ENCODE assay signal across 19 cellular contexts in genomic region chr15:69158843-69159240, GRCh38. TPM values are rescaled to one million over a fixed set of nuclear protein-coding genes. Genes with fewer than 3 reads are reported as not detected.
A peak's percentile ranks its signal among the peaks of the same experiment; 100 is the strongest.
DNase-seq lines count a peak whose midpoint lies in the region; ATAC-seq and TF ChIP-seq lines count a peak whose summit lies in the region.
"Had no signal": no experiment of that assay in that cellular context is flagged by ENCODE, and none has a peak within 500 bp of the region (broad histone marks: within the 10 kb centered on the region; RNA-seq: fewer than 3 reads in every experiment).

No MANE protein-coding gene starts in this region.

- H2BK12ac ChIP-seq in H9 (ENCODE audit: insufficient read length, low read depth, low read length), result no peak overlapping the region

- H3K27ac ChIP-seq in CD4-positive, alpha-beta memory T cell (ENCODE audit: low read depth, low read length), result no peak overlapping the region
- H3K27ac ChIP-seq in H9 (ENCODE audit: insufficient read length, low read depth, low read length), result no peak overlapping the region
- H3K27ac ChIP-seq: tibial artery had no signal

- intact Hi-C loops in CD4-positive, alpha-beta memory T cell (cut with micrococcal nuclease), result no loop called here

- peaks cover 0 to 4% (median 0%) of the 10 kb centered on the region in 8 donors for H3K9me3 Mint-ChIP-seq in CD4-positive, alpha-beta memory T cell
- no peaks in the 10 kb centered on the region; a peak in 1 of 5 replicates for H3K9me3 Mint-ChIP-seq in H9
- H3K9me3 Mint-ChIP-seq in activated naive CD8-positive, alpha-beta T cell treated with anti-CD3 and anti-CD28 coated beads, Interleukin-2, amount 50 U/mL, for 24 hours, result no peaks in the 10 kb centered on the region
- no peaks in the 10 kb centered on the region for H3K9me3 Mint-ChIP-seq in natural killer cell treated with Interleukin-12 subunit alpha and Interleukin-12 subunit beta and Interleukin-15 and Interleukin-18, amount 100 ng/mL, for 72 hours

- H3K4me3 Mint-ChIP-seq in CD4-positive, alpha-beta memory T cell, result peak overlapping the region in 7 of 8 donors; percentile 54 to 97 (median 78)
- peak overlapping the region; percentile 25 to 30; a peak in 3 of 5 replicates for H3K4me3 Mint-ChIP-seq in H9
- peak overlapping the region; percentile 90 for H3K4me3 Mint-ChIP-seq in activated naive CD8-positive, alpha-beta T cell treated with anti-CD3 and anti-CD28 coated beads, Interleukin-2, amount 50 U/mL, for 24 hours
- H3K4me3 Mint-ChIP-seq in natural killer cell treated with Interleukin-12 subunit alpha and Interleukin-12 subunit beta and Interleukin-15 and Interleukin-18, amount 100 ng/mL, for 72 hours, result peak overlapping the region; percentile 47

- ATAC-seq in activated naive CD8-positive, alpha-beta T cell treated with anti-CD3 and anti-CD28 coated beads, Interleukin-2, amount 50 U/mL, for 24 hours, result no peak
- no peak for ATAC-seq in natural killer cell treated with Interleukin-12 subunit alpha and Interleukin-12 subunit beta and Interleukin-15 and Interleukin-18, amount 100 ng/mL, for 72 hours
- no peak for ATAC-seq in GM21381 (IDR thresholded peaks at IDR 0.05; ENCODE audit: unreplicated experiment)
- ATAC-seq: Panc1 had no signal

- no peak overlapping the region for H3K18ac ChIP-seq in H9 (ENCODE audit: insufficient read length, low read depth, low read length)

- H3K36me3 ChIP-seq in CD4-positive, alpha-beta memory T cell (ENCODE audit: insufficient read depth, low read length), result no peaks in the 10 kb centered on the region
- H3K36me3 ChIP-seq: BE2C, tibial artery had no signal

- no CpG with 5 or more reads among the region's 6 CpGs for WGBS in H9 (ENCODE audit: extremely low coverage, insufficient read length, low lambda C conversion rate)

- H2BK15ac ChIP-seq in H9 (ENCODE audit: low read depth, low read length), result no peak overlapping the region

- no peak overlapping the region for H3K4ac ChIP-seq in H9 (ENCODE audit: low read depth, low read length)

- peaks cover 14% of the 10 kb centered on the region for H3K4me1 ChIP-seq in CD4-positive, alpha-beta memory T cell (ENCODE audit: insufficient read depth, low read length)
- peaks cover 4% of the 10 kb centered on the region; the same call in 1 of the 2 replicates for H3K4me1 ChIP-seq in H9 (ENCODE audit: insufficient read depth, low read length)
- H3K4me1 ChIP-seq: BE2C had no signal

- H3K9ac ChIP-seq in H9 (ENCODE audit: extremely low read depth, insufficient read length, low read length), result no peak overlapping the region

- H3K36me3 Mint-ChIP-seq in CD4-positive, alpha-beta memory T cell, result peaks cover 0 to 7% of the 10 kb centered on the region in 2 donors
- H3K36me3 Mint-ChIP-seq in H9 (ENCODE audit: insufficient read depth in 1 of 3, low read depth in 3 of 3), result no peaks in the 10 kb centered on the region; a peak in 1 of 7 replicates
- H3K36me3 Mint-ChIP-seq in activated naive CD8-positive, alpha-beta T cell treated with anti-CD3 and anti-CD28 coated beads, Interleukin-2, amount 50 U/mL, for 24 hours (ENCODE audit: low read depth), result no peaks in the 10 kb centered on the region
- no peaks in the 10 kb centered on the region for H3K36me3 Mint-ChIP-seq in natural killer cell treated with Interleukin-12 subunit alpha and Interleukin-12 subunit beta and Interleukin-15 and Interleukin-18, amount 100 ng/mL, for 72 hours

- peak overlapping the region in 6 of 7 donors; percentile 6 to 54 (median 34) for H3K27ac Mint-ChIP-seq in CD4-positive, alpha-beta memory T cell
- H3K27ac Mint-ChIP-seq in H9, result no peak overlapping the region
- H3K27ac Mint-ChIP-seq in activated naive CD8-positive, alpha-beta T cell treated with anti-CD3 and anti-CD28 coated beads, Interleukin-2, amount 50 U/mL, for 24 hours, result no peak overlapping the region
- no peak overlapping the region for H3K27ac Mint-ChIP-seq in natural killer cell treated with Interleukin-12 subunit alpha and Interleukin-12 subunit beta and Interleukin-15 and Interleukin-18, amount 100 ng/mL, for 72 hours

- H3T11ph ChIP-seq in H9 (ENCODE audit: low read length), result no peak overlapping the region

- no peak overlapping the region for H3K23ac ChIP-seq in H9 (ENCODE audit: insufficient read length, low read depth, low read length)

- CTCF ChIA-PET in CD4-positive, alpha-beta memory T cell (lab: Charles Lee; ENCODE audit: partially characterized antibody), result no interaction called here

- H3K14ac ChIP-seq in H9 (ENCODE audit: insufficient read depth, low read length), result no peak overlapping the region

- no peak for TF ChIP-seq CTCF in H9 (conservative IDR thresholded peaks at IDR 0.05)
- TF ChIP-seq CTCF in GM10266 (IDR thresholded peaks at IDR 0.05; ENCODE audit: control insufficient read depth, insufficient read depth, low read depth, missing control alignments), result no peak

- no peak overlapping the region for H3K56ac ChIP-seq in H9 (ENCODE audit: insufficient read length, low read depth, low read length)

- no peak overlapping the region for H2BK5ac ChIP-seq in H9 (ENCODE audit: insufficient read length, low read length)

- no peak overlapping the region for H2AK5ac ChIP-seq in H9 (ENCODE audit: insufficient read length, low read length)

- peaks cover 2% of the 10 kb centered on the region for H3K79me1 ChIP-seq in H9 (ENCODE audit: insufficient read depth, low read depth, low read length, poor library complexity, severe bottlenecking)

- no peak overlapping the region for H4K91ac ChIP-seq in H9 (ENCODE audit: insufficient read length, low read depth, low read length)

- no peak for DNase-seq in CD4-positive, alpha-beta memory T cell
- no peak for DNase-seq in H9
- no peak for DNase-seq in activated naive CD8-positive, alpha-beta T cell treated with anti-CD3 and anti-CD28 coated beads, Interleukin-2, amount 50 U/mL, for 24 hours
- no peak for DNase-seq in natural killer cell treated with Interleukin-12 subunit alpha and Interleukin-12 subunit beta and Interleukin-15 and Interleukin-18, amount 100 ng/mL, for 72 hours (ENCODE audit: low spot score)
- DNase-seq in NK-92 treated with Interleukin-12 subunit alpha and Interleukin-12 subunit beta, amount 100 ng/mL, for 24 hours (lab: John Stamatoyannopoulos, UW), result no peak
- no peak for DNase-seq in cerebellum (ENCODE audit: low spot score)
- no peak for DNase-seq in GM10266 (ENCODE audit: extremely low spot score)
- DNase-seq: activated effector memory CD4-positive, alpha-beta T cell treated with Interleukin-2 at 50 U/mL for 16 hours; BE2C; cortex of kidney; DMS153; Karpas-422; NCI-H774; stimulated activated CD4-positive, alpha-beta T cell treated with anti-CD3 and anti-CD28 coated beads, Interleukin-4, amount 100 ng/mL, for 4 hours; stimulated activated CD8-positive, alpha-beta memory T cell treated with anti-CD3 and anti-CD28 coated beads, Interleukin-4, amount 100 ng/mL, for 48 hours; tibial artery had no signal

- H2AFZ ChIP-seq in H9 (ENCODE audit: low read length), result no peak overlapping the region

- no peak overlapping the region for H2BK120ac ChIP-seq in H9 (ENCODE audit: low read depth, low read length, poor library complexity, severe bottlenecking)

- no peak overlapping the region for H4K8ac ChIP-seq in H9 (replicated peaks; ENCODE audit: insufficient read length, low read depth, low read length)

- no peaks in the 10 kb centered on the region for H3K27me3 ChIP-seq in CD4-positive, alpha-beta memory T cell (ENCODE audit: insufficient read depth, low read length)
- H3K27me3 ChIP-seq in H9 (ENCODE audit: insufficient read depth, low read length), result no peaks in the 10 kb centered on the region; the same call in 1 of the 2 replicates
- H3K27me3 ChIP-seq: BE2C had no signal

- no peak overlapping the region for H2BK20ac ChIP-seq in H9 (ENCODE audit: low read depth, low read length, poor library complexity, severe bottlenecking)

- H3K9me3 ChIP-seq in CD4-positive, alpha-beta memory T cell (ENCODE audit: control insufficient read depth in 1 of 2, low read length in 2 of 2), result no peaks in the 10 kb centered on the region
- H3K9me3 ChIP-seq in H9 (ENCODE audit: control insufficient read depth, low read depth, low read length), result no peaks in the 10 kb centered on the region
- H3K9me3 ChIP-seq: BE2C, tibial artery had no signal

- peaks cover 5 to 17% of the 10 kb centered on the region in 2 donors for H3K27me3 Mint-ChIP-seq in CD4-positive, alpha-beta memory T cell
- H3K27me3 Mint-ChIP-seq in H9 (ENCODE audit: low read depth), result peaks cover 18% of the 10 kb centered on the region
- H3K27me3 Mint-ChIP-seq in activated naive CD8-positive, alpha-beta T cell treated with anti-CD3 and anti-CD28 coated beads, Interleukin-2, amount 50 U/mL, for 24 hours, result peaks cover 7% of the 10 kb centered on the region
- H3K27me3 Mint-ChIP-seq in natural killer cell treated with Interleukin-12 subunit alpha and Interleukin-12 subunit beta and Interleukin-15 and Interleukin-18, amount 100 ng/mL, for 72 hours, result peaks cover 20% of the 10 kb centered on the region in 2 donors

- peaks cover 16% of the 10 kb centered on the region for H3K23me2 ChIP-seq in H9 (ENCODE audit: insufficient read length, low read depth, low read length, poor library complexity, severe bottlenecking)

- POLR2A ChIA-PET in CD4-positive, alpha-beta memory T cell (lab: Charles Lee; ENCODE audit: partially characterized antibody), result no interaction called here

- no peak overlapping the region for H4K5ac ChIP-seq in H9 (ENCODE audit: insufficient read length, low read depth, low read length)

- H3K4me3 ChIP-seq in CD4-positive, alpha-beta memory T cell (ENCODE audit: low read length in 2 of 2), result no peak overlapping the region
- H3K4me3 ChIP-seq: smooth muscle cell, tibial artery had no signal

- H3K4me1 Mint-ChIP-seq in CD4-positive, alpha-beta memory T cell, result peaks cover 13 to 26% (median 18%) of the 10 kb centered on the region in 4 donors
- H3K4me1 Mint-ChIP-seq in H9, result peaks cover 21 to 26% of the 10 kb centered on the region in 2 experiments
- H3K4me1 Mint-ChIP-seq in activated naive CD8-positive, alpha-beta T cell treated with anti-CD3 and anti-CD28 coated beads, Interleukin-2, amount 50 U/mL, for 24 hours, result peaks cover 13% of the 10 kb centered on the region
- peaks cover 18 to 19% of the 10 kb centered on the region in 2 donors for H3K4me1 Mint-ChIP-seq in natural killer cell treated with Interleukin-12 subunit alpha and Interleukin-12 subunit beta and Interleukin-15 and Interleukin-18, amount 100 ng/mL, for 72 hours (ENCODE audit: low read depth in 2 of 2)

- no peaks in the 10 kb centered on the region for H4K20me1 ChIP-seq in H9 (ENCODE audit: control insufficient read depth, insufficient read depth, insufficient read length)

- H3K4me2 ChIP-seq in H9 (ENCODE audit: insufficient read depth, insufficient read length, low read length), result no peak overlapping the region
- H3K4me2 ChIP-seq: smooth muscle cell had no signal

- H3K79me2 ChIP-seq in H9 (ENCODE audit: insufficient read depth, low read length), result no peaks in the 10 kb centered on the region

RNA-seq across cellular contexts. Expression of gene GLCE, which starts 1.6 kb away (rescaled TPM):
- 1 to 10 TPM; 7.2 TPM for total RNA-seq in CD4-positive, alpha-beta memory T cell
- polyA plus RNA-seq in CD4-positive, alpha-beta memory T cell, result 1 to 10 TPM; 6.1 to 9.0 TPM
- total RNA-seq in H9 (2021) (11.9 and 12.2 TPM in 2 replicates), cerebellum (125 TPM)
- total RNA-seq in natural killer cell treated with Interleukin-12 subunit alpha and Interleukin-12 subunit beta and Interleukin-15 and Interleukin-18, amount 100 ng/mL, for 72 hours, result 1 to 10 TPM; 3.6 to 4.6 TPM

Comparison
In these comparisons a context has a peak if more than half of its experiments do, and no peak if none do; other contexts are left out.
1. H3K27ac Mint-ChIP-seq: peak in CD4-positive, alpha-beta memory T cell (6 of 7); none in H9 (0 of 3), activated naive CD8-positive, alpha-beta T cell treated with anti-CD3 and anti-CD28 coated beads, Interleukin-2, amount 50 U/mL, for 24 hours (single experiment) and natural killer cell treated with Interleukin-12 subunit alpha and Interleukin-12 subunit beta and Interleukin-15 and Interleukin-18, amount 100 ng/mL, for 72 hours (0 of 2).
2. H3K4me3 Mint-ChIP-seq: peak in every context shown above with its lines; median percentile 90 in activated naive CD8-positive, alpha-beta T cell treated with anti-CD3 and anti-CD28 coated beads, Interleukin-2, amount 50 U/mL, for 24 hours; 78 in CD4-positive, alpha-beta memory T cell; 47 in natural killer cell treated with Interleukin-12 subunit alpha and Interleukin-12 subunit beta and Interleukin-15 and Interleukin-18, amount 100 ng/mL, for 72 hours; 28 in H9.